In the genomic region with DNA sequence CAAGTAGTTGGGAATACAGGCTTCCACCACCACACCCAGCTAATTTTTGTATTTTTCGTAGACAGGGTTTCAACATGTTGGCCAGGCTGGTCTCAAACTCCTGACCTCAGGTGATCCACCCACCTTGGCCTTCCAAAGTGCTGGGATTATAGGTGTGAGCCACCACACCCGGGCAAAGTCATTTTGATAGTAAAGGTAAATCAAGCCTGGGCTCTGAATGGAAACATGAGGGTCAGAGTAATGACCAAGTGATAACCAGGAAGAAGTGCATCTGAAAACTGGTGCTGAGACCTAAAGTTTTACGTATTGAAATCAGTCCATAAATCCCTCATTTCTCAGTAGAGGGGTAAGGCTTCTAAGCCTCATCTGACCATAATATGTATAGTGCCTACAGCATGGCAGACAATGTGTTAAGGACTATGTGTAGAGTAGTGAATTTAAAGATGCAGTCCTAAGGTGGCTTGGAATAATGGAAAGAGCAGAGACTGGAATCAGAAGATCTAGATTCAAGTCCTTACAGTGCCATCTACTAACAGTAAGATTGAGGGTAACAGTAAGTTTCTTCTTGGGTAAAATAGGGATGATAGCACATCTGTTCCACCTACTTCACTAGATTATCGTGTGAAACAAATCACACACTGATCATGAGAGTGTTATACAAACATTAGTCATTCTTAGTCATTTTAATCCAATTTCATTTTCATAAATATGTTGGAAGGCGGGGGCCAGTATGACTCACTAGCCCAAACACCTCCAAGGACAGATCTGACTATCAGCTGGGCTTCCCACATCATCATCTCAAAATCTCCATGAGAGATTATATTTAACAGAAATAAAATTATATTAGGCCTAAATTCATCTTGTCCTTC, we compare ENCODE assay signal across 8 cellular contexts. TPM values are rescaled to one million over a fixed set of nuclear protein-coding genes. Genes with fewer than 3 reads are reported as not detected.
DNase-seq lines count a peak whose midpoint lies in the region; ATAC-seq, FAIRE-seq and TF ChIP-seq lines count a peak whose summit lies in the region.

No MANE protein-coding gene starts in this region.

- ATAC-seq in HCT116 = peak; percentile 81
- ATAC-seq in mucosa of descending colon = peak; percentile 86

- no peak for TF ChIP-seq CTCF in GM06990 (IDR thresholded peaks at IDR 0.05; ENCODE audit: insufficient read depth, low read length, poor library complexity, severe bottlenecking)
- TF ChIP-seq CTCF in HCT116 (IDR thresholded peaks at IDR 0.05 in 2 of 3, conservative IDR thresholded peaks at IDR 0.05 in 1 of 3; ENCODE audit: borderline replicate concordance in 1 of 3, insufficient read depth in 1 of 3, low read depth in 2 of 3, low read length in 2 of 3) = no peak
- TF ChIP-seq CTCF in astrocyte (IDR thresholded peaks at IDR 0.05; ENCODE audit: insufficient read depth, low read depth, low read length) = no peak
- no peak for TF ChIP-seq CTCF in mucosa of descending colon (IDR thresholded peaks at IDR 0.05)
- no peak for TF ChIP-seq CTCF in type B pancreatic cell (conservative IDR thresholded peaks at IDR 0.05)

- no peaks in the 10 kb centered on the region for H3K27me3 ChIP-seq in GM06990 (replicated peaks; ENCODE audit: control insufficient read depth, insufficient read depth, low read length)
- no peaks in the 10 kb centered on the region for H3K27me3 ChIP-seq in HCT116 (ENCODE audit: insufficient read depth, low read length)
- H3K27me3 ChIP-seq in astrocyte (ENCODE audit: insufficient read depth, low read length) = no peaks in the 10 kb centered on the region

- H3K36me3 Mint-ChIP-seq in astrocyte (ENCODE audit: low read depth, unreplicated experiment) (peaks cover 5% of the 10 kb centered on the region), type B pancreatic cell (peaks cover 28% of the 10 kb centered on the region)

- H2AFZ ChIP-seq in HCT116 (ENCODE audit: low read depth, low read length, poor library complexity, severe bottlenecking) = no peak overlapping the region
- H2AFZ ChIP-seq in astrocyte (ENCODE audit: low read depth, low read length) = no peak overlapping the region

- H3K9ac ChIP-seq in HCT116 (ENCODE audit: low read length) (no peak overlapping the region), astrocyte (ENCODE audit: low read length) (peak overlapping the region; percentile 72)

- no TSS peak for BruUV-seq in HCT116 (replicated peaks; lab: Mats Ljungman, UMichigan)

- intact Hi-C loops in HCT116 (cut with micrococcal nuclease) (no loop called here), mucosa of descending colon (cut with DNase I, micrococcal nuclease) (no loop called here)

- H3K36me3 ChIP-seq in GM06990 (ENCODE audit: control insufficient read depth, insufficient read depth, low read length) (no peaks in the 10 kb centered on the region), HCT116 (ENCODE audit: control insufficient read depth in 1 of 2, insufficient read depth in 2 of 2, low read length in 2 of 2) (no peaks in the 10 kb centered on the region), astrocyte (ENCODE audit: insufficient read depth, low read length) (peaks cover 6% of the 10 kb centered on the region), mucosa of descending colon (ENCODE audit: low read depth) (no peaks in the 10 kb centered on the region)

- POLR2A ChIA-PET in HCT116 (lab: Charles Lee) = no interaction called here

- peak overlapping the region; percentile 46; the same call in 1 of the 2 replicates for H3K27ac ChIP-seq in HCT116 (ENCODE audit: low read depth, low read length)
- peak overlapping the region; percentile 91 for H3K27ac ChIP-seq in astrocyte (ENCODE audit: low read depth, low read length)

- peak; percentile 90 for FAIRE-seq in astrocyte (lab: Jason Lieb, UNC)

- H3K4me2 ChIP-seq in HCT116 (ENCODE audit: low read length) (peak overlapping the region; percentile 35), astrocyte (ENCODE audit: low read length) (peak overlapping the region; percentile 54)

- H3K27me3 Mint-ChIP-seq in astrocyte (ENCODE audit: low read depth, unreplicated experiment) (no peaks in the 10 kb centered on the region), type B pancreatic cell (no peaks in the 10 kb centered on the region)

- H3K9me2 ChIP-seq in HCT116 (ENCODE audit: insufficient read depth) = no peaks in the 10 kb centered on the region

- H3K27ac Mint-ChIP-seq in astrocyte (ENCODE audit: unreplicated experiment) = no peak overlapping the region
- H3K27ac Mint-ChIP-seq in type B pancreatic cell = peak overlapping the region; percentile 22

- H3K4me3 ChIP-seq in GM06990 (replicated peaks; ENCODE audit: low read depth, low read length) = peak overlapping the region; percentile 39
- no peak overlapping the region for H3K4me3 ChIP-seq in HCT116 (replicated peaks in 1 of 2; ENCODE audit: low read depth in 1 of 2, low read length in 2 of 2)
- no peak overlapping the region for H3K4me3 ChIP-seq in astrocyte (ENCODE audit: insufficient read depth, low read depth, low read length)
- no peak overlapping the region for H3K4me3 ChIP-seq in mucosa of descending colon

- DNase-seq in GM06990 (ENCODE audit: extremely low read depth, insufficient read length) = peak; percentile 58
- DNase-seq in HCT116 (ENCODE audit: low read depth, low spot score) = peak; percentile 45
- peak; percentile 27 for DNase-seq in NCI-H69 (lab: John Stamatoyannopoulos, UW)
- DNase-seq in astrocyte (ENCODE audit: low read depth) = peak; percentile 89
- no peak for DNase-seq in mucosa of descending colon
- DNase-seq in type B pancreatic cell (ENCODE audit: extremely low spot score, unreplicated experiment) = no peak
- no peak for DNase-seq in Kasumi-1 (lab: John Stamatoyannopoulos, UW)
- no peak for DNase-seq in GF-D8 (lab: John Stamatoyannopoulos, UW)

- H4K20me1 ChIP-seq in HCT116 (ENCODE audit: insufficient read depth) (peaks cover 12% of the 10 kb centered on the region; the same call in 1 of the 2 replicates), astrocyte (ENCODE audit: insufficient read depth, low read length) (peaks cover 45% of the 10 kb centered on the region)

- CTCF ChIA-PET in HCT116 (lab: Charles Lee) = interaction anchor here (1.0 to 1.7 kb wide), 2 partner anchors 200 to 203 kb away, joined by 4 to 7 read pairs; no protein-coding TSS in a partner anchor

- no peak overlapping the region for H3K4me3 Mint-ChIP-seq in astrocyte (ENCODE audit: unreplicated experiment)
- H3K4me3 Mint-ChIP-seq in type B pancreatic cell = no peak overlapping the region

- H3K4me1 Mint-ChIP-seq in astrocyte (ENCODE audit: low read depth, unreplicated experiment) (peaks cover 32% of the 10 kb centered on the region), type B pancreatic cell (ENCODE audit: unreplicated experiment) (peaks cover 43% of the 10 kb centered on the region)

- H3K9me3 ChIP-seq in HCT116 (ENCODE audit: control insufficient read depth in 1 of 2, insufficient read depth in 1 of 2, low read depth in 1 of 2, low read length in 2 of 2) (no peaks in the 10 kb centered on the region), astrocyte (ENCODE audit: insufficient read depth, low read depth, low read length) (no peaks in the 10 kb centered on the region), mucosa of descending colon (no peaks in the 10 kb centered on the region)

- RAD21 ChIA-PET in HCT116 (lab: Charles Lee; ENCODE audit: low non-redundant PET in 1 of 2, low total read pairs in 2 of 2, uncharacterized antibody in 2 of 2, unreplicated experiment in 2 of 2) = no interaction called here

- no peak for TF ChIP-seq POLR2A in HCT116 (IDR thresholded peaks at IDR 0.05; ENCODE audit: borderline replicate concordance, extremely low read depth, insufficient read depth, insufficient read length)

- TF ChIP-seq RAD21 in HCT116 (IDR thresholded peaks at IDR 0.05; ENCODE audit: low read depth) = no peak

- H3K9me3 Mint-ChIP-seq in astrocyte (ENCODE audit: unreplicated experiment) (no peaks in the 10 kb centered on the region), type B pancreatic cell (peaks cover 4% of the 10 kb centered on the region)

- peaks cover 21 to 46% of the 10 kb centered on the region in 2 experiments for H3K4me1 ChIP-seq in HCT116 (ENCODE audit: control insufficient read depth in 1 of 2, insufficient read depth in 2 of 2, low read length in 2 of 2)
- H3K4me1 ChIP-seq in astrocyte (ENCODE audit: insufficient read depth, low read length) = peaks cover 26% of the 10 kb centered on the region
- peaks cover 13% of the 10 kb centered on the region for H3K4me1 ChIP-seq in mucosa of descending colon (ENCODE audit: low read depth)

- H3K79me2 ChIP-seq in HCT116 (ENCODE audit: insufficient read depth, low read length) = peaks cover 98% of the 10 kb centered on the region
- H3K79me2 ChIP-seq in astrocyte (ENCODE audit: insufficient read depth, low read length) = peaks cover 98% of the 10 kb centered on the region

TF ChIP-seq in HCT116, 20 proteins besides CTCF, POLR2A, EP300 and RAD21 (continues in another document):
- TF ChIP-seq EZH2phosphoT487 (IDR thresholded peaks at IDR 0.05; ENCODE audit: borderline replicate concordance) = no peak
- TF ChIP-seq ZNF274 (IDR thresholded peaks at IDR 0.05; ENCODE audit: low read depth, low read length) = no peak
- TF ChIP-seq, protein P1, sequence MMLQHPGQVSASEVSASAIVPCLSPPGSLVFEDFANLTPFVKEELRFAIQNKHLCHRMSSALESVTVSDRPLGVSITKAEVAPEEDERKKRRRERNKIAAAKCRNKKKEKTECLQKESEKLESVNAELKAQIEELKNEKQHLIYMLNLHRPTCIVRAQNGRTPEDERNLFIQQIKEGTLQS (IDR thresholded peaks at IDR 0.05) = no peak

RNA-seq across cellular contexts. Expression of a gene that starts 11.2 kb away (rescaled TPM):
- 39.1 TPM for total RNA-seq in HCT116 (2021; ENCODE audit: unreplicated experiment)
- 7.7 and 9.6 TPM in 2 replicates for polyA plus RNA-seq in HCT116 (2012)
- 79.5 and 93.1 TPM in 2 replicates for total RNA-seq in astrocyte
- 10 to 100 TPM; 42.2 to 65.8 (median 45.3) TPM for total RNA-seq in mucosa of descending colon
- 48.2 and 58.4 TPM in 2 replicates for total RNA-seq in type B pancreatic cell (ENCODE audit: low replicate concordance)

RNA-seq across cellular contexts. Expression of a gene that starts 38.8 kb away (rescaled TPM):
- total RNA-seq in HCT116 (2021; ENCODE audit: unreplicated experiment) (1.4 TPM), astrocyte (15.8 and 17.9 TPM in 2 replicates), mucosa of descending colon (10 to 100 TPM; 12.0 to 15.1 (median 13.1) TPM), type B pancreatic cell (ENCODE audit: low replicate concordance) (5.7 and 7.3 TPM in 2 replicates)
- polyA plus RNA-seq in HCT116 (2012) = 1.2 and 1.3 TPM in 2 replicates

Comparison
In these comparisons a context has a peak if more than half of its experiments do, and no peak if none do; other contexts are left out.
1. DNase-seq: peak in GM06990 (single experiment), HCT116 (single experiment), NCI-H69 (single experiment) and astrocyte (single experiment); none in mucosa of descending colon (0 of 3), type B pancreatic cell (single experiment), Kasumi-1 (0 of 2) and GF-D8 (single experiment).